11 cellular contexts compared by ENCODE assay signal in the genomic region with DNA sequence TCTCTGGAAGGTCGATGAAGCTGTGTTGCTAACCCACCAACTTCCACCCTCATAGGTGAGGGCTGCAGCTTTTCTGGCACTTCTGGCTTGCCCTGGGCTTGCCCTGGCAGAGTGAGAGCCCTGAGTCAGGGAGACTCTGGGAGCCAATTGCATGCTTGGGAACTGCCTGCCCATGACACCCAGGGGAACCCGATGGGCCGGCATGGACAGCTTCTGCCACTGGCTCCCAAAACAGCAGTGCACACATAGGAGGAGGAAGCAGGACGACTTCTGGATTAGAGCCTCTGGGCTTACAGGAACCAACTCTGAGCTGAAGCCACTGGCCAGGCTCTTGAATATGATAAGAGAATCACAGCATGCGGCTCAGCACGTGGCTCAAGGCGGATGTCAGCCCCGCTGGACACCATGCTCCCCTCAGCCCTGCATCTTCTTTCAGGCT.
DNase-seq lines count a peak whose midpoint lies in the region; ATAC-seq, FAIRE-seq and TF ChIP-seq lines count a peak whose summit lies in the region.
"Had no signal": no experiment of that assay in that cellular context is flagged by ENCODE, and none has a peak within 500 bp of the region (broad histone marks: within the 10 kb centered on the region; RNA-seq: fewer than 3 reads in every experiment).

No MANE protein-coding gene starts in this region.

- no TSS peak for BruUV-seq in K562 (replicated peaks; lab: Mats Ljungman, UMichigan)

- no peak for TF ChIP-seq RAD21 in K562 (CRISPR knock-in tag; conservative IDR thresholded peaks at IDR 0.05 in 1 of 2, IDR thresholded peaks at IDR 0.05 in 1 of 2)

- in situ Hi-C loops in K562 (cut with MboI): no loop called here

- H3K79me2 ChIP-seq in K562 (ENCODE audit: control insufficient read depth, insufficient read depth, low read length): no peaks in the 10 kb centered on the region

- H4K20me1 ChIP-seq in K562 (replicated peaks; ENCODE audit: control insufficient read depth, insufficient read depth, low read length): peaks cover 29% of the 10 kb centered on the region

- DNase-seq in LHCN-M2 (ENCODE audit: low read depth) (peak; percentile 4), K562 (ENCODE audit: extremely low read depth in 1 of 4, low spot score in 3 of 4) (no peak), iPS-NIHi11 (ENCODE audit: low spot score) (peak; percentile 37), stromal cell of bone marrow (ENCODE audit: low read depth) (peak; percentile 7)
- no peak for DNase-seq in activated CD4-positive, alpha-beta T cell treated with anti-CD3 and anti-CD28 coated beads, Interleukin-2, amount 50 U/mL, for 4 hours
- DNase-seq: activated naive CD8-positive, alpha-beta T cell treated with anti-CD3 and anti-CD28 coated beads for 36 hours; cerebellar nuclear complex; NCI-H526; stimulated activated naive CD8-positive, alpha-beta T cell treated with anti-CD3 and anti-CD28 coated beads, Interleukin-15, Interleukin-2, amounts not matched to agents 100 U/mL and 50 U/mL, for 24 hours had no signal

- FAIRE-seq in K562 (lab: Jason Lieb, UNC): no peak

- 1% methylated on average over 8 of the region's 8 CpGs for WGBS in K562 (ENCODE audit: insufficient coverage, low coverage, missing lambda C conversion rate)

- no peaks in the 10 kb centered on the region for H3K9me3 ChIP-seq in K562 (replicated peaks; ENCODE audit: control insufficient read depth, insufficient read depth, low read depth, low read length)

- peaks cover 31 to 75% of the 10 kb centered on the region in 2 experiments for H3K27me3 ChIP-seq in K562 (ENCODE audit: control insufficient read depth in 2 of 2, insufficient read depth in 2 of 2, low read length in 2 of 2)

- H3K4me3 ChIP-seq in K562: no peak overlapping the region

- no peaks in the 10 kb centered on the region for H3K36me3 ChIP-seq in K562 (ENCODE audit: control insufficient read depth, insufficient read depth, low read length)

- H3K4me1 ChIP-seq in K562 (replicated peaks in 1 of 2; ENCODE audit: control insufficient read depth in 2 of 2, insufficient read depth in 2 of 2, low read length in 2 of 2): no peaks in the 10 kb centered on the region

- H3K4me2 ChIP-seq in K562 (ENCODE audit: insufficient read depth, low read length): no peak overlapping the region

- no peak for TF ChIP-seq EP300 in K562 (IDR thresholded peaks at IDR 0.05; ENCODE audit: low read length)

- TF ChIP-seq POLR2A in K562 (conservative IDR thresholded peaks at IDR 0.05): no peak

- POLR2A ChIA-PET in K562 (lab: Yijun Ruan, JAX): interaction anchor here (1.0 to 1.7 kb wide), 3 partner anchors 10 to 161 kb away, joined by 4 to 5 read pairs (median 4); no protein-coding TSS in a partner anchor

- no peak overlapping the region for H2AFZ ChIP-seq in K562 (ENCODE audit: low read depth, low read length)

- no peak overlapping the region for H3K9ac ChIP-seq in K562 (ENCODE audit: insufficient read depth in 1 of 2, low read depth in 2 of 2, low read length in 2 of 2)

- no peaks in the 10 kb centered on the region for H3K9me1 ChIP-seq in K562 (ENCODE audit: control insufficient read depth, insufficient read depth, low read length)

- intact Hi-C loops in K562 (cut with micrococcal nuclease): no loop called here

- H3K27ac ChIP-seq in K562 (ENCODE audit: extremely low read depth, low read depth, low read length): no peak overlapping the region

- CTCF ChIA-PET in K562 (lab: Yijun Ruan, JAX; ENCODE audit: low intra/inter-chr PET ratio): no interaction called here

- ATAC-seq in K562: no peak
- no peak for ATAC-seq in GM21447 (IDR thresholded peaks at IDR 0.05; ENCODE audit: unreplicated experiment)
- ATAC-seq in GM19397 (IDR thresholded peaks at IDR 0.05; ENCODE audit: unreplicated experiment): no peak
- ATAC-seq: stimulated activated naive CD8-positive, alpha-beta T cell treated with anti-CD3 and anti-CD28 coated beads, Interleukin-15, Interleukin-2, amounts not matched to agents 100 U/mL and 50 U/mL, for 24 hours had no signal

- no peak for TF ChIP-seq CTCF in K562 (IDR thresholded peaks at IDR 0.05 in 2 of 3, conservative IDR thresholded peaks at IDR 0.05 in 1 of 3; ENCODE audit: insufficient read depth in 2 of 3, low read depth in 1 of 3, low read length in 3 of 3)

TF ChIP-seq in K562, 482 proteins besides CTCF, POLR2A, EP300 and RAD21:
- no peak for TF ChIP-seq NFYB (IDR thresholded peaks at IDR 0.05; ENCODE audit: extremely low read depth, insufficient read length)
- TF ChIP-seq HDAC1 (IDR thresholded peaks at IDR 0.05): no peak
- peak; percentile 52; the same call in 1 of the 2 replicates for TF ChIP-seq MYC (IDR thresholded peaks at IDR 0.05; ENCODE audit: low read depth, low read length)
- no peak for TF ChIP-seq MYC (CRISPR knock-in tag; IDR thresholded peaks at IDR 0.05; ENCODE audit: borderline replicate concordance, low read depth)
- no peak for TF ChIP-seq ZBTB8A (IDR thresholded peaks at IDR 0.05; ENCODE audit: partially characterized antibody)
- TF ChIP-seq, protein P1, sequence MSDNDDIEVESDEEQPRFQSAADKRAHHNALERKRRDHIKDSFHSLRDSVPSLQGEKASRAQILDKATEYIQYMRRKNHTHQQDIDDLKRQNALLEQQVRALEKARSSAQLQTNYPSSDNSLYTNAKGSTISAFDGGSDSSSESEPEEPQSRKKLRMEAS (CRISPR knock-in tag; IDR thresholded peaks at IDR 0.05): peak; percentile 46; the same call in 1 of the 2 replicates
- 0 out of 2 replicates have a peak, but pooled peaks have one; percentile 7 for TF ChIP-seq BHLHE40 (IDR thresholded peaks at IDR 0.05; ENCODE audit: low read length)
- no peak for TF ChIP-seq PHTF2 (CRISPR knock-in tag; IDR thresholded peaks at IDR 0.05)
- no peak for TF ChIP-seq NFE2L1 (tag; IDR thresholded peaks at IDR 0.05; ENCODE audit: borderline replicate concordance, low read depth)
- TF ChIP-seq ZNF133 (CRISPR knock-in tag; IDR thresholded peaks at IDR 0.05): no peak
- TF ChIP-seq, protein P2, sequence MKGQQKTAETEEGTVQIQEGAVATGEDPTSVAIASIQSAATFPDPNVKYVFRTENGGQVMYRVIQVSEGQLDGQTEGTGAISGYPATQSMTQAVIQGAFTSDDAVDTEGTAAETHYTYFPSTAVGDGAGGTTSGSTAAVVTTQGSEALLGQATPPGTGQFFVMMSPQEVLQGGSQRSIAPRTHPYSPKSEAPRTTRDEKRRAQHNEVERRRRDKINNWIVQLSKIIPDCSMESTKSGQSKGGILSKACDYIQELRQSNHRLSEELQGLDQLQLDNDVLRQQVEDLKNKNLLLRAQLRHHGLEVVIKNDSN (CRISPR knock-in tag; IDR thresholded peaks at IDR 0.05): 0 out of 2 replicates have a peak, but pooled peaks have one; percentile 13
- TF ChIP-seq FOS (IDR thresholded peaks at IDR 0.05; ENCODE audit: extremely low read depth, insufficient read length): no peak
- TF ChIP-seq RCOR1 (IDR thresholded peaks at IDR 0.05; ENCODE audit: borderline replicate concordance in 1 of 2, low read depth in 2 of 2, low read length in 2 of 2): peak in 1 of 2 experiments; percentile 53; a peak in 1 of 4 replicates
TF ChIP-seq in K562: peak in this region for 5.

Comparison
In these comparisons a context has a peak if more than half of its experiments do, and no peak if none do; other contexts are left out.
1. DNase-seq: peak in LHCN-M2 (single experiment), iPS-NIHi11 (single experiment) and stromal cell of bone marrow (single experiment); none in K562 (0 of 4) and activated CD4-positive, alpha-beta T cell treated with anti-CD3 and anti-CD28 coated beads, Interleukin-2, amount 50 U/mL, for 4 hours (0 of 2).